Comparison of ENCODE assay signal across 1 cellular context in the genomic region with DNA sequence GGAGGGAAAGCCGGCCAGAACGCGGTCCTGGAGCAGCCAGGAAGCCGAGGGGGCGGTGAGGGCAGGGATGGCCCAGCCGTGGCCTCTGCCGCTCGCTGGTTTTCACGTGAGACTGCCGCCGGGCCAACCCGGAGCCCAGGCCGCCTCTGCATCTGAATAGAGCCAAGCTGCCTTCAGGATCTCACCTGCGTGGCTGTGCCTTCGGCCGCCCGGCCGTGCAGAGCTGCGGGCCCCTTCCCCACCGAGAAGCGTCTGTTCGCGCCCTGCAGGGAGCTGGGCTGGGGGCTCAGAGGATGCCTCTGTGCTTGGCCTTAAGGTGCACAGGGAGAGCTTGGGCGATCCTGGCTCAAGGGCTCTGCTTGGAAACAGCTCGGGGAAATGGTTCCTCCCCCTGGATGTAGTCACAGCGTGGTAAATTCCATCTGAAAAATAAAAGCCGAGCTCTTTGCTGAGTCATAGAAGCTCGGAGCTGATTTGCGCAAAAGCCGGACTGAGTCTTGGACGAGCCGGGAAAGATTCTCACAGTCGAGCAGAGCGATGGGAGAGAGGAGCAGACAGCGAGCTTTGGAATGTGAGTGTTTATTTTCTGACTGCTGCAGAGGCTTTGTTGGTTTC.
TF ChIP-seq lines count a peak whose summit lies in the region.

A gene (plus strand): TSS at position 456 of the 615 bp plus-strand sequence. CDS start 38,863 bp downstream, outside the sequence.

TF ChIP-seq in GM23338, 12 proteins besides CTCF, POLR2A, EP300 and RAD21 (continued from another document):
- TF ChIP-seq ZNF114 (CRISPR knock-in tag; IDR thresholded peaks at IDR 0.05): no peak
